Comparison of ENCODE assay signal across 20 cellular contexts in the genomic region with DNA sequence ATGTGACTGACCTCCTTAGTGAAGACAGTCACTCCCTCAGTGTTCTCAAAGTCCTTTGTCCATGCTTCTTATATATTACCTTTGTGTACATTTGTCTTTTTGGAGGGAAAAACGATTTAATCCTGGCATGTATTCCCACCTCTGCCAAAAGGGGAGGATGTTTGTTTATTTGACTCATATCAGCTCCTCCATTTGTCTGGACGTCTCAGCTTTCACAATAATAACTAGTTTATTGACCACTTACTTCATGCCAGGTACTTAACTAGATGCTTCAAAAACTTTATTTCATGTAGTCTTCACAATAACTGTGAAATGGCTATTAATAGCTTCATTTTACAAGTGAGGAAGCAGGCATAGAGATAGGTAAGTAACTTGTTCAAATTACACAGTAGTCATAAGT.
"Had no signal": no experiment of that assay in that cellular context is flagged by ENCODE, and none has a peak within 500 bp of the region (broad histone marks: within the 10 kb centered on the region; RNA-seq: fewer than 3 reads in every experiment).

No MANE protein-coding gene starts in this region.

- ATAC-seq: HepG2, Panc1, SK-N-SH treated with all-trans-retinoic acid at 6 μM for 48 hours had no signal

- H3K4me3 ChIP-seq: MG63 had no signal

- H3K9me3 ChIP-seq: MG63 had no signal

- H3K27me3 ChIP-seq: MG63 had no signal

- DNase-seq: IMR-90, Karpas-422, KG1, MG63, NCI-H1092 treated with DMSO at 0.1 percent for 48 hours, NCI-H146, NCI-H1694 treated with DMSO at 0.1 percent for 48 hours, NCI-H1930, NCI-H2171, NCI-H226, NCI-H446, NCI-H510A, NCI-H524 treated with DMSO at 0.1 percent for 48 hours, NCI-H82, SHP77, T-helper 1 cell had no signal

- H3K27ac ChIP-seq: RWPE1 had no signal

- H3K36me3 ChIP-seq: MG63 had no signal
